In the genomic region with DNA sequence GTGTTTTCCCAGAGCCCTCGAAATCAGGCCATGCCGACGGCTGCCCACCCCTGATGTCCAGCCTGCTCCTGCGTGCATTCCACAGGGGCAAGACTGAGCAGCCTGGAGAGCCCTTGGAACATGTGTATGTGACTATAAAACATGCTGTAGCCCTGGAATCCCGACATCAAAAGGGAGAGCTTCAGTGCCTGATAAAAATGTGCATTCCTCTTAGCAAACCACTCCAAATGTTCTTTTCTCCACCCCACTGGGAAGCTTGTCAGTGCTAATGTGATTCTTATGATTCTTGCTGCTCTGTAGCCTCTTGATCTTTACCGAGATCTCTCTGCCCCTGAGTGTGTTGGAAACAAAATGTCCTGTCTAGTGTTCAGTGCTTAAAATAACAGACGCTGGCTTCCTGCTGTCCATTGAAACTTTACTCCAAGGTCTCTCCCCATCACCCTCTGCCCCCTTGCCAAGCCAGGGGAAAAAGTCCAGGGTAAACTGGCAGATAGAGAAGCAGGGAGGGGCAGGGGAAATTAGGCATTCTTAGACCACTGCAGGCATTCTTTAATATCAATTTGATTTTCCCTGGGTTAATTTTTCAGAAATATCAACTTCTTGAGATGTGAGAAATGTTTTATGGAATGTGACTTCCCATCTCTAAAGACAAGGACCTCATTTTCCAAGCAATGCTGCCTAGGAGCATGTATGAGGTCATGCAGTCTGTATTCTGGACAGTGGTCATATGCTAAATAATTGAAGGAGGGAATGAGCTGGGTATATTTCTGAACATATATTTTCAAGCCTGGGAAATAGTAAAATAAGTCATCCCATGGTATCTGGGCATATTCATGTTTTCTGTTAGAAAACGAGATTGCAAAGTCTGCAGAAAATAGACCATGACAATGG, we compare ENCODE assay signal across 13 cellular contexts.
A peak's percentile ranks its signal among the peaks of the same experiment; 100 is the strongest.
DNase-seq lines count a peak whose midpoint lies in the region; ATAC-seq and TF ChIP-seq lines count a peak whose summit lies in the region.
"Had no signal": no experiment of that assay in that cellular context is flagged by ENCODE, and none has a peak within 500 bp of the region (broad histone marks: within the 10 kb centered on the region; RNA-seq: fewer than 3 reads in every experiment).

No MANE protein-coding gene starts in this region.

- no peak overlapping the region for H3K56ac ChIP-seq in IMR-90 (ENCODE audit: extremely low read depth, insufficient read depth, low read length)

- no peak overlapping the region for H4K5ac ChIP-seq in IMR-90 (ENCODE audit: low read depth, low read length)

- H3K27ac ChIP-seq in IMR-90 (ENCODE audit: insufficient read depth, low read length), result no peak overlapping the region
- peak overlapping the region; percentile 95 for H3K27ac ChIP-seq in cardiac muscle cell
- H3K27ac ChIP-seq in mesodermal cell (ENCODE audit: low read depth, low read length, severe bottlenecking), result peak overlapping the region; percentile 80
- H3K27ac ChIP-seq: brain microvascular endothelial cell, RWPE1 had no signal

- H3K9ac ChIP-seq in IMR-90 (ENCODE audit: low read depth, low read length), result no peak overlapping the region

- H2BK20ac ChIP-seq in IMR-90 (ENCODE audit: low read depth, low read length), result no peak overlapping the region

- H3K14ac ChIP-seq in IMR-90 (replicated peaks; ENCODE audit: low read depth, low read length), result no peak overlapping the region

- no peak overlapping the region for H4K91ac ChIP-seq in IMR-90 (ENCODE audit: insufficient read depth, low read depth, low read length)

- in situ Hi-C loops in IMR-90 (cut with MboI; ENCODE audit: low sequenced_read_pairs), result no loop called here

- no peak overlapping the region for H3K4me2 ChIP-seq in IMR-90 (ENCODE audit: low read depth, low read length)

- TF ChIP-seq RAD21 in IMR-90 (IDR thresholded peaks at IDR 0.05; ENCODE audit: low read length), result no peak

- no peaks in the 10 kb centered on the region for H3K79me1 ChIP-seq in IMR-90 (ENCODE audit: low read depth in 1 of 2, low read length in 2 of 2)

- ATAC-seq in IMR-90 (ENCODE audit: low read depth), result peak; percentile 27
- ATAC-seq: effector memory CD8-positive, alpha-beta T cell had no signal

- TF ChIP-seq POLR2A in IMR-90 (IDR thresholded peaks at IDR 0.05; ENCODE audit: low read depth, low read length), result no peak

- CTCF ChIA-PET in IMR-90 (lab: Yijun Ruan, JAX), result no interaction called here

- H2AFZ ChIP-seq in IMR-90 (replicated peaks; ENCODE audit: low read length, poor library complexity), result no peak overlapping the region

- H2BK5ac ChIP-seq in IMR-90 (ENCODE audit: low read depth, low read length, poor library complexity, severe bottlenecking), result no peak overlapping the region

- H3K27me3 ChIP-seq in IMR-90 (ENCODE audit: control insufficient read depth, insufficient read depth, low read length), result no peaks in the 10 kb centered on the region; the same call in 1 of the 2 replicates
- H3K27me3 ChIP-seq in cardiac muscle cell, result no peaks in the 10 kb centered on the region
- H3K27me3 ChIP-seq: brain microvascular endothelial cell had no signal

- no TSS peak for BruUV-seq in IMR-90 (replicated peaks; lab: Mats Ljungman, UMichigan)

- H2BK120ac ChIP-seq in IMR-90 (ENCODE audit: low read depth, low read length), result no peak overlapping the region

- dilution Hi-C loops in IMR-90 (cut with HindIII; ENCODE audit: low sequenced_read_pairs, unreplicated experiment), result no loop called here

- H3K18ac ChIP-seq in IMR-90 (ENCODE audit: low read depth, low read length), result no peak overlapping the region

- no peaks in the 10 kb centered on the region for H4K20me1 ChIP-seq in IMR-90 (ENCODE audit: insufficient read depth, low read length)

- WGBS in IMR-90 (ENCODE audit: extremely low coverage in 2 of 2, insufficient read length in 1 of 2), 2 experiments, result no CpG with 5 or more reads among the region's 8 CpGs
- 65 to 71% methylated on average over 2 to 6 of the region's 8 CpGs for WGBS in mesodermal cell (ENCODE audit: insufficient coverage in 2 of 2), 2 experiments

- H3K23ac ChIP-seq in IMR-90 (ENCODE audit: low read depth, low read length), result no peak overlapping the region

- H3K4ac ChIP-seq in IMR-90 (ENCODE audit: low read depth, low read length), result no peak overlapping the region

- no peaks in the 10 kb centered on the region for H3K9me1 ChIP-seq in IMR-90 (ENCODE audit: insufficient read depth, low read length)

- H4K8ac ChIP-seq in IMR-90 (ENCODE audit: low read depth in 2 of 2, low read length in 2 of 2), result no peak overlapping the region

- H3K9me3 ChIP-seq in IMR-90 (ENCODE audit: control insufficient read depth, insufficient read depth, low read length) (no peaks in the 10 kb centered on the region), cardiac muscle cell (ENCODE audit: low read depth) (no peaks in the 10 kb centered on the region), mesodermal cell (ENCODE audit: control insufficient read depth, low read length) (no peaks in the 10 kb centered on the region)

- H2AK5ac ChIP-seq in IMR-90 (ENCODE audit: low read depth, low read length), result no peak overlapping the region

- no peak for DNase-seq in IMR-90
- DNase-seq in cardiac muscle cell (ENCODE audit: low read depth in 1 of 2, low spot score in 1 of 2), result peak in 1 of 2 donors; percentile 86
- DNase-seq in smooth muscle cell of the brain vasculature (ENCODE audit: low read depth, low spot score), result peak; percentile 79
- DNase-seq in NCI-H345 (lab: John Stamatoyannopoulos, UW), result no peak
- no peak for DNase-seq in COR-L47 (lab: John Stamatoyannopoulos, UW)
- DNase-seq in NCI-H524 (lab: John Stamatoyannopoulos, UW), result no peak
- no peak for DNase-seq in NCI-H2171 treated with DMSO at 0.1 percent for 48 hours (lab: John Stamatoyannopoulos, UW)
- DNase-seq: activated CD4-positive, CD25-positive, alpha-beta regulatory T cell; brain microvascular endothelial cell; effector memory CD8-positive, alpha-beta T cell; NCI-H1930 had no signal

- H2BK15ac ChIP-seq in IMR-90 (ENCODE audit: low read depth, low read length), result no peak overlapping the region

- H2AK9ac ChIP-seq in IMR-90 (replicated peaks; ENCODE audit: low read depth, low read length, poor library complexity), result no peak overlapping the region

- POLR2A ChIA-PET in IMR-90 (lab: Charles Lee; ENCODE audit: unreplicated experiment), result no interaction called here

- no peak overlapping the region for H3K4me3 ChIP-seq in IMR-90 (ENCODE audit: insufficient read depth, low read depth, low read length)
- H3K4me3 ChIP-seq in cardiac muscle cell, result no peak overlapping the region
- H3K4me3 ChIP-seq in mesodermal cell (ENCODE audit: extremely low read depth, insufficient read depth, low read length, poor library complexity, severe bottlenecking), result no peak overlapping the region

- intact Hi-C loops in IMR-90 (cut with micrococcal nuclease), result no loop called here

- TF ChIP-seq CTCF in IMR-90 (conservative IDR thresholded peaks at IDR 0.05; ENCODE audit: low read depth, low read length) (no peak), cardiac muscle cell (IDR thresholded peaks at IDR 0.05; ENCODE audit: low read depth, low read length) (no peak)

- H3K4me1 ChIP-seq in IMR-90 (ENCODE audit: control insufficient read depth, insufficient read depth, low read length) (no peaks in the 10 kb centered on the region), cardiac muscle cell (ENCODE audit: low read depth) (peaks cover 17% of the 10 kb centered on the region), mesodermal cell (ENCODE audit: control insufficient read depth, insufficient read depth, low read length, poor library complexity, severe bottlenecking) (peaks cover 20% of the 10 kb centered on the region)

- no peaks in the 10 kb centered on the region for H3K36me3 ChIP-seq in IMR-90 (ENCODE audit: control insufficient read depth, insufficient read depth, low read length)
- no peaks in the 10 kb centered on the region for H3K36me3 ChIP-seq in cardiac muscle cell
- H3K36me3 ChIP-seq in mesodermal cell (ENCODE audit: control insufficient read depth, insufficient read depth, low read length), result no peaks in the 10 kb centered on the region
- H3K36me3 ChIP-seq: brain microvascular endothelial cell had no signal

TF ChIP-seq in IMR-90, 13 proteins besides CTCF, POLR2A, EP300 and RAD21:
- TF ChIP-seq CEBPB (IDR thresholded peaks at IDR 0.05; ENCODE audit: low read depth, low read length) (no peak), MXI1 (IDR thresholded peaks at IDR 0.05; ENCODE audit: borderline replicate concordance, low read depth, low read length) (no peak), RCOR1 (IDR thresholded peaks at IDR 0.05; ENCODE audit: insufficient replicate concordance, low read length) (no peak), FOS (IDR thresholded peaks at IDR 0.05; ENCODE audit: low read depth, low read length) (no peak), SMC3 (IDR thresholded peaks at IDR 0.05; ENCODE audit: low read depth, low read length) (no peak), MAFK (IDR thresholded peaks at IDR 0.05; ENCODE audit: low read depth, low read length) (no peak), RFX5 (IDR thresholded peaks at IDR 0.05; ENCODE audit: low read depth, low read length) (no peak), CHD1 (IDR thresholded peaks at IDR 0.05; ENCODE audit: low read depth, low read length) (no peak), NFE2L2 (IDR thresholded peaks at IDR 0.05; ENCODE audit: low read depth, low read length) (no peak), MAZ (IDR thresholded peaks at IDR 0.05; ENCODE audit: borderline replicate concordance, low read depth, low read length) (no peak)
- TF ChIP-seq, protein P1, sequence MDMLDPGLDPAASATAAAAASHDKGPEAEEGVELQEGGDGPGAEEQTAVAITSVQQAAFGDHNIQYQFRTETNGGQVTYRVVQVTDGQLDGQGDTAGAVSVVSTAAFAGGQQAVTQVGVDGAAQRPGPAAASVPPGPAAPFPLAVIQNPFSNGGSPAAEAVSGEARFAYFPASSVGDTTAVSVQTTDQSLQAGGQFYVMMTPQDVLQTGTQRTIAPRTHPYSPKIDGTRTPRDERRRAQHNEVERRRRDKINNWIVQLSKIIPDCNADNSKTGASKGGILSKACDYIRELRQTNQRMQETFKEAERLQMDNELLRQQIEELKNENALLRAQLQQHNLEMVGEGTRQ (IDR thresholded peaks at IDR 0.05; ENCODE audit: low read depth, low read length), result no peak
